ENCODE assay signal across 16 cellular contexts in the genomic region with DNA sequence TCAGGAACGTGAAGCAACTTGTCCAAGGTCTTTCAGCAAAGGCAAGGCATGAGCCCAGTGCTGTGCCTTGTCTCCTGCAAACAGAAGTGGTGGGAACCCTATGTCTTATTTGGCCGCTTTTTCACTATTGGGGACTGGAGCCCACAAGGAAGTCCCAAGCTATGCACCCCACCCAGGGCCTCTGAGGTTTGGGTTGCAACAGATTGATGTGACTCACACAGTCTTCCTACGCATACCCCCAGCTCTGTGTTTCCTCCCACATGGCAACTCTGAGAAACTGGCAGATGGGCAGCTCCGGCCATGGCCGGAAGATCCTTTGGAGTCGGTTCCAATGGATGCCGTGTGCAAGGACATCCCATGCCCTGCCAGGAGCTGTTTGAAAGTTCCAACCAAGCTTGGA. TPM values are rescaled to one million over a fixed set of nuclear protein-coding genes. Genes with fewer than 3 reads are reported as not detected.
A peak's percentile ranks its signal among the peaks of the same experiment; 100 is the strongest.
DNase-seq lines count a peak whose midpoint lies in the region; ATAC-seq and TF ChIP-seq lines count a peak whose summit lies in the region.
"Had no signal": no experiment of that assay in that cellular context is flagged by ENCODE, and none has a peak within 500 bp of the region (broad histone marks: within the 10 kb centered on the region; RNA-seq: fewer than 3 reads in every experiment).

No MANE protein-coding gene starts in this region.

- H3K36me3 Mint-ChIP-seq in CD14-positive monocyte (peaks cover 2 to 4% of the 10 kb centered on the region in 2 donors), natural killer cell (no peaks in the 10 kb centered on the region)
- H3K36me3 Mint-ChIP-seq: CD4-positive, CD25-positive, alpha-beta regulatory T cell had no signal

- H3K27me3 Mint-ChIP-seq in CD14-positive monocyte (ENCODE audit: low read depth in 3 of 3), result peaks cover 1 to 6% (median 3%) of the 10 kb centered on the region in 3 donors
- peaks cover 0 to 2% of the 10 kb centered on the region in 2 donors for H3K27me3 Mint-ChIP-seq in natural killer cell (ENCODE audit: low read depth in 2 of 2)

- H3K9me3 Mint-ChIP-seq in CD14-positive monocyte, result peaks cover 0 to 2% (median 0%) of the 10 kb centered on the region in 7 donors
- H3K9me3 Mint-ChIP-seq in natural killer cell, result peaks cover 0 to under 1% of the 10 kb centered on the region in 2 donors
- H3K9me3 Mint-ChIP-seq: activated naive CD4-positive, alpha-beta T cell treated with anti-CD3 and anti-CD28 coated beads for 36 hours had no signal

- peak in 2 of 3 donors; percentile 42 to 75 for ATAC-seq in natural killer cell

- H3K4me3 ChIP-seq in NB4 (ENCODE audit: low read depth, low read length) (no peak overlapping the region), dorsolateral prefrontal cortex (no peak overlapping the region)

- peak; percentile 80 for DNase-seq in CD14-positive monocyte (ENCODE audit: low spot score)
- DNase-seq in NB4 (ENCODE audit: low read depth), result peak; percentile 99
- DNase-seq in dorsolateral prefrontal cortex, result peak in 8 of 10 donors; percentile 26 to 77 (median 54)
- DNase-seq in natural killer cell, result no peak
- no peak for DNase-seq in iPS-NIHi7 (ENCODE audit: extremely low spot score)
- DNase-seq in NCI-H2081 treated with DMSO at 0.1 percent for 48 hours (lab: John Stamatoyannopoulos, UW), result no peak
- no peak for DNase-seq in activated CD4-positive, alpha-beta T cell treated with anti-CD3 and anti-CD28 coated beads, Interleukin-2, amount 50 U/mL, for 48 hours
- DNase-seq in NCI-H146 (lab: John Stamatoyannopoulos, UW), result no peak
- DNase-seq: activated naive CD4-positive, alpha-beta T cell treated with anti-CD3 and anti-CD28 coated beads for 36 hours; CD4-positive, CD25-positive, alpha-beta regulatory T cell; central memory CD4-positive, alpha-beta T cell; islet precursor cell; NCI-H1694; NK-92 treated with Interleukin-12 subunit alpha and Interleukin-12 subunit beta, amount 100 ng/mL, for 24 hours had no signal

- H3K27me3 ChIP-seq in dorsolateral prefrontal cortex, result no peaks in the 10 kb centered on the region

- intact Hi-C loops in CD14-positive monocyte (cut with micrococcal nuclease), result loop anchor here in 1 of 2 donors (5.0 kb wide), 1 partner anchor 55 kb away; no protein-coding TSS in a partner anchor
- intact Hi-C loops in dorsolateral prefrontal cortex (cut with DNase I), result no loop called here
- intact Hi-C loops in natural killer cell (cut with micrococcal nuclease), result no loop called here

- TF ChIP-seq CTCF in CD14-positive monocyte (IDR thresholded peaks at IDR 0.05) (no peak), NB4 (IDR thresholded peaks at IDR 0.05; ENCODE audit: low read depth, low read length) (no peak), dorsolateral prefrontal cortex (IDR thresholded peaks at IDR 0.05 in 54 of 56, conservative IDR thresholded peaks at IDR 0.05 in 2 of 56; ENCODE audit: low read depth in 1 of 56, partially characterized antibody in 56 of 56) (no peak), natural killer cell (IDR thresholded peaks at IDR 0.05) (no peak)

- TF ChIP-seq POLR2A in NB4 (IDR thresholded peaks at IDR 0.05; ENCODE audit: extremely low read depth, insufficient read length), result no peak

- H3K4me1 Mint-ChIP-seq in CD14-positive monocyte (peaks cover 81% of the 10 kb centered on the region), natural killer cell (peaks cover 21 to 57% of the 10 kb centered on the region in 2 donors)
- H3K4me1 Mint-ChIP-seq: CD4-positive, CD25-positive, alpha-beta regulatory T cell; neural crest cell had no signal

- H3K27ac ChIP-seq in dorsolateral prefrontal cortex, result peak overlapping the region in 1 of 59 donors; percentile 88

- H3K27ac Mint-ChIP-seq in CD14-positive monocyte (peak overlapping the region; percentile 83 to 96 (median 90)), natural killer cell (no peak overlapping the region)
- H3K27ac Mint-ChIP-seq: activated naive CD4-positive, alpha-beta T cell treated with anti-CD3 and anti-CD28 coated beads for 36 hours; CD4-positive, CD25-positive, alpha-beta regulatory T cell had no signal

- H3K4me3 Mint-ChIP-seq in CD14-positive monocyte (peak overlapping the region; percentile 45 to 59), natural killer cell (no peak overlapping the region)
- H3K4me3 Mint-ChIP-seq: activated naive CD4-positive, alpha-beta T cell treated with anti-CD3 and anti-CD28 coated beads for 36 hours; CD4-positive, CD25-positive, alpha-beta regulatory T cell; neural crest cell had no signal

RNA-seq across cellular contexts. Expression of gene CMKLR1, which starts 28.3 kb away (rescaled TPM):
- 1 to 10 TPM; 7.5 to 7.9 TPM for polyA plus RNA-seq in CD14-positive monocyte
- total RNA-seq in dorsolateral prefrontal cortex, result 10 to 100 TPM in 1 of 120 experiments, 1 to 10 TPM in 119; 1.3 to 10.8 (median 3.7) TPM
- 10 to 100 TPM; 40.7 to 99.1 (median 63.2) TPM for total RNA-seq in natural killer cell
- total RNA-seq: activated naive CD4-positive, alpha-beta T cell treated with anti-CD3 and anti-CD28 coated beads for 36 hours; fibroblast of lung had no signal

Comparison
In these comparisons a context has a peak if more than half of its experiments do, and no peak if none do; other contexts are left out.
1. DNase-seq: peak in CD14-positive monocyte (single experiment), NB4 (single experiment) and dorsolateral prefrontal cortex (8 of 10); none in natural killer cell (single experiment), iPS-NIHi7 (single experiment), NCI-H2081 treated with DMSO at 0.1 percent for 48 hours (single experiment), activated CD4-positive, alpha-beta T cell treated with anti-CD3 and anti-CD28 coated beads, Interleukin-2, amount 50 U/mL, for 48 hours (0 of 2) and NCI-H146 (single experiment).
2. H3K27ac Mint-ChIP-seq: peak in CD14-positive monocyte (7 of 7); none in natural killer cell (0 of 2).